ENCODE assay signal across 1 cellular context in the genomic region with DNA sequence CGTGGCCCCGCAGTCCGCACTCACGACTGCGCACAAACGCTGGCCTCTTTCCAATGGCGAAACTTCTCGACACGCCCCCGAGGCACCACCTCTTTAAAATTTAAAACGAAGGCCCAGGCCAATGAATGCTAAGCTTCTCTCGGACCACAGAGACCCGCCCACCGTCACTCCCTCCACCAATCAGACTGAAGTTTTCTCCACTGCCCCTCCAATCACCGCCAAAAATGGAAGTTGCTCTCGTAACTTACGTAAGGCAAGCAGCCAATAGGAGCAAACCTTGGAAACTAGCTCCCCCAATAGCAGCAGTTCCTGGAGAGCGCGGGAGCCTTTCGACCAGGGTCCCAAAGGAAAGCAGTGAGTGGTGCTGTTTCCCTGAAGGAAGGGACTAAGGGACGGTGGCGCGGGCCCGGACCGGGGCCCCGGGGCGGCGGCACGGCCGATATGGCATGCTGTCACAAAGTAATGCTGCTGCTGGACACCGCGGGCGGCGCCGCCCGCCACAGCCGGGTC.
TF ChIP-seq lines count a peak whose summit lies in the region.

A gene with protein sequence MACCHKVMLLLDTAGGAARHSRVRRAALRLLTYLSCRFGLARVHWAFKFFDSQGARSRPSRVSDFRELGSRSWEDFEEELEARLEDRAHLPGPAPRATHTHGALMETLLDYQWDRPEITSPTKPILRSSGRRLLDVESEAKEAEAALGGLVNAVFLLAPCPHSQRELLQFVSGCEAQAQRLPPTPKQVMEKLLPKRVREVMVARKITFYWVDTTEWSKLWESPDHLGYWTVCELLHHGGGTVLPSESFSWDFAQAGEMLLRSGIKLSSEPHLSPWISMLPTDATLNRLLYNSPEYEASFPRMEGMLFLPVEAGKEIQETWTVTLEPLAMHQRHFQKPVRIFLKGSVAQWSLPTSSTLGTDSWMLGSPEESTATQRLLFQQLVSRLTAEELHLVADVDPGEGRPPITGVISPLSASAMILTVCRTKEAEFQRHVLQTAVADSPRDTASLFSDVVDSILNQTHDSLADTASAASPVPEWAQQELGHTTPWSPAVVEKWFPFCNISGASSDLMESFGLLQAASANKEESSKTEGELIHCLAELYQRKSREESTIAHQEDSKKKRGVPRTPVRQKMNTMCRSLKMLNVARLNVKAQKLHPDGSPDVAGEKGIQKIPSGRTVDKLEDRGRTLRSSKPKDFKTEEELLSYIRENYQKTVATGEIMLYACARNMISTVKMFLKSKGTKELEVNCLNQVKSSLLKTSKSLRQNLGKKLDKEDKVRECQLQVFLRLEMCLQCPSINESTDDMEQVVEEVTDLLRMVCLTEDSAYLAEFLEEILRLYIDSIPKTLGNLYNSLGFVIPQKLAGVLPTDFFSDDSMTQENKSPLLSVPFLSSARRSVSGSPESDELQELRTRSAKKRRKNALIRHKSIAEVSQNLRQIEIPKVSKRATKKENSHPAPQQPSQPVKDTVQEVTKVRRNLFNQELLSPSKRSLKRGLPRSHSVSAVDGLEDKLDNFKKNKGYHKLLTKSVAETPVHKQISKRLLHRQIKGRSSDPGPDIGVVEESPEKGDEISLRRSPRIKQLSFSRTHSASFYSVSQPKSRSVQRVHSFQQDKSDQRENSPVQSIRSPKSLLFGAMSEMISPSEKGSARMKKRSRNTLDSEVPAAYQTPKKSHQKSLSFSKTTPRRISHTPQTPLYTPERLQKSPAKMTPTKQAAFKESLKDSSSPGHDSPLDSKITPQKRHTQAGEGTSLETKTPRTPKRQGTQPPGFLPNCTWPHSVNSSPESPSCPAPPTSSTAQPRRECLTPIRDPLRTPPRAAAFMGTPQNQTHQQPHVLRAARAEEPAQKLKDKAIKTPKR (N-terminal part only) (plus strand): TSS at position 324 of the 510 bp plus-strand sequence. CDS start 118 bp downstream, at position 442.

TF ChIP-seq in A549, 52 proteins besides CTCF, POLR2A, EP300 and RAD21 (continued from another document):
- peak; percentile 51; the same call in 1 of the 2 replicates for TF ChIP-seq KDM1A (IDR thresholded peaks at IDR 0.05; ENCODE audit: low read depth)
- no peak for TF ChIP-seq CHD2 (IDR thresholded peaks at IDR 0.05; ENCODE audit: low read length, partially characterized antibody)
- TF ChIP-seq, protein P1, sequence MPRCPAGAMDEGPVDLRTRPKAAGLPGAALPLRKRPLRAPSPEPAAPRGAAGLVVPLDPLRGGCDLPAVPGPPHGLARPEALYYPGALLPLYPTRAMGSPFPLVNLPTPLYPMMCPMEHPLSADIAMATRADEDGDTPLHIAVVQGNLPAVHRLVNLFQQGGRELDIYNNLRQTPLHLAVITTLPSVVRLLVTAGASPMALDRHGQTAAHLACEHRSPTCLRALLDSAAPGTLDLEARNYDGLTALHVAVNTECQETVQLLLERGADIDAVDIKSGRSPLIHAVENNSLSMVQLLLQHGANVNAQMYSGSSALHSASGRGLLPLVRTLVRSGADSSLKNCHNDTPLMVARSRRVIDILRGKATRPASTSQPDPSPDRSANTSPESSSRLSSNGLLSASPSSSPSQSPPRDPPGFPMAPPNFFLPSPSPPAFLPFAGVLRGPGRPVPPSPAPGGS (IDR thresholded peaks at IDR 0.05) = peak; percentile 68; the same call in 1 of the 3 replicates
- TF ChIP-seq FOSL2 (IDR thresholded peaks at IDR 0.05) = no peak
- TF ChIP-seq FOSL2 (CRISPR knock-in tag; IDR thresholded peaks at IDR 0.05) = no peak
- no peak for TF ChIP-seq SREBF2 (IDR thresholded peaks at IDR 0.05)
- TF ChIP-seq, protein P2, sequence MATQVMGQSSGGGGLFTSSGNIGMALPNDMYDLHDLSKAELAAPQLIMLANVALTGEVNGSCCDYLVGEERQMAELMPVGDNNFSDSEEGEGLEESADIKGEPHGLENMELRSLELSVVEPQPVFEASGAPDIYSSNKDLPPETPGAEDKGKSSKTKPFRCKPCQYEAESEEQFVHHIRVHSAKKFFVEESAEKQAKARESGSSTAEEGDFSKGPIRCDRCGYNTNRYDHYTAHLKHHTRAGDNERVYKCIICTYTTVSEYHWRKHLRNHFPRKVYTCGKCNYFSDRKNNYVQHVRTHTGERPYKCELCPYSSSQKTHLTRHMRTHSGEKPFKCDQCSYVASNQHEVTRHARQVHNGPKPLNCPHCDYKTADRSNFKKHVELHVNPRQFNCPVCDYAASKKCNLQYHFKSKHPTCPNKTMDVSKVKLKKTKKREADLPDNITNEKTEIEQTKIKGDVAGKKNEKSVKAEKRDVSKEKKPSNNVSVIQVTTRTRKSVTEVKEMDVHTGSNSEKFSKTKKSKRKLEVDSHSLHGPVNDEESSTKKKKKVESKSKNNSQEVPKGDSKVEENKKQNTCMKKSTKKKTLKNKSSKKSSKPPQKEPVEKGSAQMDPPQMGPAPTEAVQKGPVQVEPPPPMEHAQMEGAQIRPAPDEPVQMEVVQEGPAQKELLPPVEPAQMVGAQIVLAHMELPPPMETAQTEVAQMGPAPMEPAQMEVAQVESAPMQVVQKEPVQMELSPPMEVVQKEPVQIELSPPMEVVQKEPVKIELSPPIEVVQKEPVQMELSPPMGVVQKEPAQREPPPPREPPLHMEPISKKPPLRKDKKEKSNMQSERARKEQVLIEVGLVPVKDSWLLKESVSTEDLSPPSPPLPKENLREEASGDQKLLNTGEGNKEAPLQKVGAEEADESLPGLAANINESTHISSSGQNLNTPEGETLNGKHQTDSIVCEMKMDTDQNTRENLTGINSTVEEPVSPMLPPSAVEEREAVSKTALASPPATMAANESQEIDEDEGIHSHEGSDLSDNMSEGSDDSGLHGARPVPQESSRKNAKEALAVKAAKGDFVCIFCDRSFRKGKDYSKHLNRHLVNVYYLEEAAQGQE (IDR thresholded peaks at IDR 0.05) = no peak
- TF ChIP-seq, protein P3, sequence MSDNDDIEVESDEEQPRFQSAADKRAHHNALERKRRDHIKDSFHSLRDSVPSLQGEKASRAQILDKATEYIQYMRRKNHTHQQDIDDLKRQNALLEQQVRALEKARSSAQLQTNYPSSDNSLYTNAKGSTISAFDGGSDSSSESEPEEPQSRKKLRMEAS (IDR thresholded peaks at IDR 0.05) = peak; percentile 93
